ENCODE assay signal across 1 cellular context in the genomic region with DNA sequence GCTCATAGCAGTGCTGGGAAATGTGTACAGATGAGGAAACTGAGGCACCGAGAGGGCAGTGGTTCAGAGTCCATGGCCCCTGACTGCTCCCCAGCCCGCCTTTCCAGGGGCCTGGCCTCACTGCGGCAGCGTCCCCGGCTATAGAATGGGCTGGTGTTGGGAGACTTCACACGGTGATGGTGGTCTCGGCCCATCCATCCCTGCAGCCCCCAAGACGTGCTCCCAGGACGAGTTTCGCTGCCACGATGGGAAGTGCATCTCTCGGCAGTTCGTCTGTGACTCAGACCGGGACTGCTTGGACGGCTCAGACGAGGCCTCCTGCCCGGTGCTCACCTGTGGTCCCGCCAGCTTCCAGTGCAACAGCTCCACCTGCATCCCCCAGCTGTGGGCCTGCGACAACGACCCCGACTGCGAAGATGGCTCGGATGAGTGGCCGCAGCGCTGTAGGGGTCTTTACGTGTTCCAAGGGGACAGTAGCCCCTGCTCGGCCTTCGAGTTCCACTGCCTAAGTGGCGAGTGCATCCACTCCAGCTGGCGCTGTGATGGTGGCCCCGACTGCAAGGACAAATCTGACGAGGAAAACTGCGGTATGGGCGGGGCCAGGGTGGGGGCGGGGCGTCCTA.
A peak's percentile ranks its signal among the peaks of the same experiment; 100 is the strongest.
TF ChIP-seq lines count a peak whose summit lies in the region.

No MANE protein-coding gene starts in this region.

TF ChIP-seq in HepG2, 621 proteins besides CTCF, POLR2A, EP300 and RAD21:
- TF ChIP-seq TOPORS (CRISPR knock-in tag; IDR thresholded peaks at IDR 0.05) = no peak
- no peak for TF ChIP-seq GZF1 (CRISPR knock-in tag; IDR thresholded peaks at IDR 0.05)
- TF ChIP-seq ZNF501 (CRISPR knock-in tag; IDR thresholded peaks at IDR 0.05) = no peak
- peak; percentile 52; the same call in 1 of the 2 replicates for TF ChIP-seq POLR2G (IDR thresholded peaks at IDR 0.05; ENCODE audit: low read depth, low read length)
- TF ChIP-seq, protein P1, sequence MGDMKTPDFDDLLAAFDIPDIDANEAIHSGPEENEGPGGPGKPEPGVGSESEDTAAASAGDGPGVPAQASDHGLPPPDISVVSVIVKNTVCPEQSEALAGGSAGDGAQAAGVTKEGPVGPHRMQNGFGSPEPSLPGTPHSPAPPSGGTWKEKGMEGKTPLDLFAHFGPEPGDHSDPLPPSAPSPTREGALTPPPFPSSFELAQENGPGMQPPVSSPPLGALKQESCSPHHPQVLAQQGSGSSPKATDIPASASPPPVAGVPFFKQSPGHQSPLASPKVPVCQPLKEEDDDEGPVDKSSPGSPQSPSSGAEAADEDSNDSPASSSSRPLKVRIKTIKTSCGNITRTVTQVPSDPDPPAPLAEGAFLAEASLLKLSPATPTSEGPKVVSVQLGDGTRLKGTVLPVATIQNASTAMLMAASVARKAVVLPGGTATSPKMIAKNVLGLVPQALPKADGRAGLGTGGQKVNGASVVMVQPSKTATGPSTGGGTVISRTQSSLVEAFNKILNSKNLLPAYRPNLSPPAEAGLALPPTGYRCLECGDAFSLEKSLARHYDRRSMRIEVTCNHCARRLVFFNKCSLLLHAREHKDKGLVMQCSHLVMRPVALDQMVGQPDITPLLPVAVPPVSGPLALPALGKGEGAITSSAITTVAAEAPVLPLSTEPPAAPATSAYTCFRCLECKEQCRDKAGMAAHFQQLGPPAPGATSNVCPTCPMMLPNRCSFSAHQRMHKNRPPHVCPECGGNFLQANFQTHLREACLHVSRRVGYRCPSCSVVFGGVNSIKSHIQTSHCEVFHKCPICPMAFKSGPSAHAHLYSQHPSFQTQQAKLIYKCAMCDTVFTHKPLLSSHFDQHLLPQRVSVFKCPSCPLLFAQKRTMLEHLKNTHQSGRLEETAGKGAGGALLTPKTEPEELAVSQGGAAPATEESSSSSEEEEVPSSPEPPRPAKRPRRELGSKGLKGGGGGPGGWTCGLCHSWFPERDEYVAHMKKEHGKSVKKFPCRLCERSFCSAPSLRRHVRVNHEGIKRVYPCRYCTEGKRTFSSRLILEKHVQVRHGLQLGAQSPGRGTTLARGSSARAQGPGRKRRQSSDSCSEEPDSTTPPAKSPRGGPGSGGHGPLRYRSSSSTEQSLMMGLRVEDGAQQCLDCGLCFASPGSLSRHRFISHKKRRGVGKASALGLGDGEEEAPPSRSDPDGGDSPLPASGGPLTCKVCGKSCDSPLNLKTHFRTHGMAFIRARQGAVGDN (CRISPR knock-in tag; IDR thresholded peaks at IDR 0.05) = peak; percentile 8; the same call in 1 of the 2 replicates
- TF ChIP-seq AGO2 (optimal IDR thresholded peaks at IDR 0.05; ENCODE audit: low read depth, low read length) = peak; percentile 93
- TF ChIP-seq, protein P2, sequence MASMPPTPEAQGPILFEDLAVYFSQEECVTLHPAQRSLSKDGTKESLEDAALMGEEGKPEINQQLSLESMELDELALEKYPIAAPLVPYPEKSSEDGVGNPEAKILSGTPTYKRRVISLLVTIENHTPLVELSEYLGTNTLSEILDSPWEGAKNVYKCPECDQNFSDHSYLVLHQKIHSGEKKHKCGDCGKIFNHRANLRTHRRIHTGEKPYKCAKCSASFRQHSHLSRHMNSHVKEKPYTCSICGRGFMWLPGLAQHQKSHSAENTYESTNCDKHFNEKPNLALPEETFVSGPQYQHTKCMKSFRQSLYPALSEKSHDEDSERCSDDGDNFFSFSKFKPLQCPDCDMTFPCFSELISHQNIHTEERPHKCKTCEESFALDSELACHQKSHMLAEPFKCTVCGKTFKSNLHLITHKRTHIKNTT (CRISPR knock-in tag; IDR thresholded peaks at IDR 0.05) = no peak
- peak; percentile 66; the same call in 1 of the 2 replicates for TF ChIP-seq POLR2AphosphoS2 (IDR thresholded peaks at IDR 0.05; ENCODE audit: low read depth, low read length)
- TF ChIP-seq ZNF558 (CRISPR knock-in tag; IDR thresholded peaks at IDR 0.05; ENCODE audit: borderline replicate concordance) = no peak
- TF ChIP-seq ATF7 (IDR thresholded peaks at IDR 0.05) = no peak
- TF ChIP-seq ATF7 (CRISPR knock-in tag; IDR thresholded peaks at IDR 0.05) = no peak
- TF ChIP-seq, protein P3, sequence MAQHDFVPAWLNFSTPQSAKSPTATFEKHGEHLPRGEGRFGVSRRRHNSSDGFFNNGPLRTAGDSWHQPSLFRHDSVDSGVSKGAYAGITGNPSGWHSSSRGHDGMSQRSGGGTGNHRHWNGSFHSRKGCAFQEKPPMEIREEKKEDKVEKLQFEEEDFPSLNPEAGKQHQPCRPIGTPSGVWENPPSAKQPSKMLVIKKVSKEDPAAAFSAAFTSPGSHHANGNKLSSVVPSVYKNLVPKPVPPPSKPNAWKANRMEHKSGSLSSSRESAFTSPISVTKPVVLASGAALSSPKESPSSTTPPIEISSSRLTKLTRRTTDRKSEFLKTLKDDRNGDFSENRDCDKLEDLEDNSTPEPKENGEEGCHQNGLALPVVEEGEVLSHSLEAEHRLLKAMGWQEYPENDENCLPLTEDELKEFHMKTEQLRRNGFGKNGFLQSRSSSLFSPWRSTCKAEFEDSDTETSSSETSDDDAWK (CRISPR knock-in tag; IDR thresholded peaks at IDR 0.05) = no peak
- no peak for TF ChIP-seq MED8 (CRISPR knock-in tag; IDR thresholded peaks at IDR 0.05; ENCODE audit: insufficient replicate concordance)
- peak; percentile 20; the same call in 1 of the 2 replicates for TF ChIP-seq ZNF768 (CRISPR knock-in tag; IDR thresholded peaks at IDR 0.05)
- peak; percentile 83 for TF ChIP-seq RBFOX2 (IDR thresholded peaks at IDR 0.05; ENCODE audit: low read depth, low read length)
- TF ChIP-seq ZBTB38 (CRISPR knock-in tag; IDR thresholded peaks at IDR 0.05) = peak; percentile 50; the same call in 1 of the 2 replicates
- TF ChIP-seq SAFB2 (CRISPR knock-in tag; IDR thresholded peaks at IDR 0.05; ENCODE audit: borderline replicate concordance, low read depth) = no peak
- no peak for TF ChIP-seq NFYB (CRISPR knock-in tag; IDR thresholded peaks at IDR 0.05)
- TF ChIP-seq NFKBIZ (CRISPR knock-in tag; IDR thresholded peaks at IDR 0.05) = no peak
- 0 out of 2 replicates have a peak, but pooled peaks have one; percentile 10 for TF ChIP-seq CHD2 (IDR thresholded peaks at IDR 0.05; ENCODE audit: low read depth, low read length)
- no peak for TF ChIP-seq ZNF282 (IDR thresholded peaks at IDR 0.05; ENCODE audit: partially characterized antibody)
- no peak for TF ChIP-seq ZNF256 (CRISPR knock-in tag; conservative IDR thresholded peaks at IDR 0.05)
- TF ChIP-seq GABPB1 (CRISPR knock-in tag; IDR thresholded peaks at IDR 0.05) = no peak
- TF ChIP-seq, protein P4, sequence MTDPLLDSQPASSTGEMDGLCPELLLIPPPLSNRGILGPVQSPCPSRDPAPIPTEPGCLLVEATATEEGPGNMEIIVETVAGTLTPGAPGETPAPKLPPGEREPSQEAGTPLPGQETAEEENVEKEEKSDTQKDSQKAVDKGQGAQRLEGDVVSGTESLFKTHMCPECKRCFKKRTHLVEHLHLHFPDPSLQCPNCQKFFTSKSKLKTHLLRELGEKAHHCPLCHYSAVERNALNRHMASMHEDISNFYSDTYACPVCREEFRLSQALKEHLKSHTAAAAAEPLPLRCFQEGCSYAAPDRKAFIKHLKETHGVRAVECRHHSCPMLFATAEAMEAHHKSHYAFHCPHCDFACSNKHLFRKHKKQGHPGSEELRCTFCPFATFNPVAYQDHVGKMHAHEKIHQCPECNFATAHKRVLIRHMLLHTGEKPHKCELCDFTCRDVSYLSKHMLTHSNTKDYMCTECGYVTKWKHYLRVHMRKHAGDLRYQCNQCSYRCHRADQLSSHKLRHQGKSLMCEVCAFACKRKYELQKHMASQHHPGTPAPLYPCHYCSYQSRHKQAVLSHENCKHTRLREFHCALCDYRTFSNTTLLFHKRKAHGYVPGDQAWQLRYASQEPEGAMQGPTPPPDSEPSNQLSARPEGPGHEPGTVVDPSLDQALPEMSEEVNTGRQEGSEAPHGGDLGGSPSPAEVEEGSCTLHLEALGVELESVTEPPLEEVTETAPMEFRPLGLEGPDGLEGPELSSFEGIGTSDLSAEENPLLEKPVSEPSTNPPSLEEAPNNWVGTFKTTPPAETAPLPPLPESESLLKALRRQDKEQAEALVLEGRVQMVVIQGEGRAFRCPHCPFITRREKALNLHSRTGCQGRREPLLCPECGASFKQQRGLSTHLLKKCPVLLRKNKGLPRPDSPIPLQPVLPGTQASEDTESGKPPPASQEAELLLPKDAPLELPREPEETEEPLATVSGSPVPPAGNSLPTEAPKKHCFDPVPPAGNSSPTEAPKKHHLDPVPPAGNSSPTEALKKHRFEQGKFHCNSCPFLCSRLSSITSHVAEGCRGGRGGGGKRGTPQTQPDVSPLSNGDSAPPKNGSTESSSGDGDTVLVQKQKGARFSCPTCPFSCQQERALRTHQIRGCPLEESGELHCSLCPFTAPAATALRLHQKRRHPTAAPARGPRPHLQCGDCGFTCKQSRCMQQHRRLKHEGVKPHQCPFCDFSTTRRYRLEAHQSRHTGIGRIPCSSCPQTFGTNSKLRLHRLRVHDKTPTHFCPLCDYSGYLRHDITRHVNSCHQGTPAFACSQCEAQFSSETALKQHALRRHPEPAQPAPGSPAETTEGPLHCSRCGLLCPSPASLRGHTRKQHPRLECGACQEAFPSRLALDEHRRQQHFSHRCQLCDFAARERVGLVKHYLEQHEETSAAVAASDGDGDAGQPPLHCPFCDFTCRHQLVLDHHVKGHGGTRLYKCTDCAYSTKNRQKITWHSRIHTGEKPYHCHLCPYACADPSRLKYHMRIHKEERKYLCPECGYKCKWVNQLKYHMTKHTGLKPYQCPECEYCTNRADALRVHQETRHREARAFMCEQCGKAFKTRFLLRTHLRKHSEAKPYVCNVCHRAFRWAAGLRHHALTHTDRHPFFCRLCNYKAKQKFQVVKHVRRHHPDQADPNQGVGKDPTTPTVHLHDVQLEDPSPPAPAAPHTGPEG (CRISPR knock-in tag; IDR thresholded peaks at IDR 0.05) = no peak
- no peak for TF ChIP-seq PHF5A (CRISPR knock-in tag; IDR thresholded peaks at IDR 0.05; ENCODE audit: low read depth, unreplicated experiment)
- peak; percentile 96 for TF ChIP-seq RBM22 (optimal IDR thresholded peaks at IDR 0.05; ENCODE audit: low read length)
- no peak for TF ChIP-seq KMT2A (CRISPR knock-in tag; IDR thresholded peaks at IDR 0.05)
- peak; percentile 98 for TF ChIP-seq AGO1 (IDR thresholded peaks at IDR 0.05; ENCODE audit: low read depth, low read length, poor library complexity, severe bottlenecking)
- TF ChIP-seq ZNF670 (CRISPR knock-in tag; IDR thresholded peaks at IDR 0.05; ENCODE audit: borderline replicate concordance) = no peak
